In the genomic region with DNA sequence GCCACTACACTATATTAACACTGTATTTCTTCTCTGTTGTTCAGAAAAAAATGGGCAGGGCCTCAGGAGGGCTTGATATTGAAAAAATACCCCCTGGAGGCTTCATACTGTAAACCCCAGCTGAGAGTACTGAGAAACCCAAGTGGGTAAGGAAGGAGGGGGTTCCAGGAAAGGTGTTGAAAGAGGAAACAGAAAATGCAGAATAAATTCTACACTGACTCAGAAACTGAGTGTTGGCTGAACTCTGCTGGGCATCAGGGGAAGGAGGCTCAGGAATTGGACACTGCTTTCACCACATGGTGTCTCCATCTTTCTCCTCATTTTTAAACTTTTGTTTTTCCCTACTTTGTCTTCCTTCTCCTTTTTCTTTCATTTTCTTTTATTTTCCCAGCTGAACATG, we compare ENCODE assay signal across 14 cellular contexts.
A peak's percentile ranks its signal among the peaks of the same experiment; 100 is the strongest.
DNase-seq lines count a peak whose midpoint lies in the region; ATAC-seq, FAIRE-seq and TF ChIP-seq lines count a peak whose summit lies in the region.
"Had no signal": no experiment of that assay in that cellular context is flagged by ENCODE, and none has a peak within 500 bp of the region (broad histone marks: within the 10 kb centered on the region; RNA-seq: fewer than 3 reads in every experiment).

No MANE protein-coding gene starts in this region.

- no peak overlapping the region for H3K23ac ChIP-seq in mesenchymal stem cell (ENCODE audit: low read length in 2 of 2)

- TF ChIP-seq POLR2A in GM12878 (IDR thresholded peaks at IDR 0.05; ENCODE audit: low read depth, low read length): no peak

- H3K4me3 ChIP-seq in GM06990 (replicated peaks; ENCODE audit: low read depth, low read length) (no peak overlapping the region), MM.1S (ENCODE audit: low read length) (no peak overlapping the region), GM12878 (no peak overlapping the region), mesenchymal stem cell (ENCODE audit: insufficient read depth in 1 of 2, low read depth in 1 of 2, low read length in 2 of 2) (no peak overlapping the region)
- H3K4me3 ChIP-seq: gastrocnemius medialis, lung, transverse colon had no signal

- H3K4me2 ChIP-seq in MM.1S (ENCODE audit: low read depth, low read length): no peak overlapping the region
- no peak overlapping the region for H3K4me2 ChIP-seq in GM12878 (ENCODE audit: control insufficient read depth, insufficient read depth)
- H3K4me2 ChIP-seq in mesenchymal stem cell (ENCODE audit: low read length, poor library complexity, severe bottlenecking): no peak overlapping the region

- intact Hi-C loops in GM12878 (cut with micrococcal nuclease; ENCODE audit: unreplicated experiment): no loop called here

- H2AFZ ChIP-seq in MM.1S (ENCODE audit: low read length) (no peak overlapping the region), GM12878 (ENCODE audit: control insufficient read depth, low read depth, low read length) (no peak overlapping the region), mesenchymal stem cell (ENCODE audit: low read depth, low read length) (no peak overlapping the region)

- SMC1A ChIA-PET in GM12878 (lab: Charles Lee; ENCODE audit: uncharacterized antibody, unreplicated experiment): interaction anchor here (1.4 kb wide), 2 partner anchors 14 to 40 kb away, joined by 3 to 4 read pairs; no protein-coding TSS in a partner anchor

- H3K36me3 ChIP-seq in GM06990 (ENCODE audit: control insufficient read depth, insufficient read depth, low read length): no peaks in the 10 kb centered on the region
- H3K36me3 ChIP-seq in MM.1S (replicated peaks; ENCODE audit: insufficient read depth, low read length): no peaks in the 10 kb centered on the region
- no peaks in the 10 kb centered on the region for H3K36me3 ChIP-seq in GM12878 (ENCODE audit: control insufficient read depth in 2 of 2, insufficient read depth in 2 of 2, low read length in 1 of 2)
- peaks cover 0 to 3% of the 10 kb centered on the region in 2 experiments for H3K36me3 ChIP-seq in mesenchymal stem cell (ENCODE audit: control insufficient read depth in 1 of 2, insufficient read depth in 2 of 2, low read depth in 1 of 2, low read length in 2 of 2)
- H3K36me3 ChIP-seq: gastrocnemius medialis, transverse colon had no signal

- H3K18ac ChIP-seq in mesenchymal stem cell (ENCODE audit: low read depth in 1 of 2, low read length in 2 of 2): no peak overlapping the region

- ATAC-seq in GM12878: peak; percentile 27; the same call in 2 of the 3 replicates
- ATAC-seq: gastrocnemius medialis, T-cell had no signal

- no peak overlapping the region for H3K4ac ChIP-seq in mesenchymal stem cell (ENCODE audit: low read depth in 1 of 2, low read length in 2 of 2)

- POLR2A ChIA-PET in GM12878 (lab: Charles Lee): no interaction called here

- H3K9ac ChIP-seq in MM.1S (ENCODE audit: low read length) (no peak overlapping the region), GM12878 (ENCODE audit: control insufficient read depth, insufficient read depth, low read length) (no peak overlapping the region), mesenchymal stem cell (ENCODE audit: low read length) (peak overlapping the region; percentile 6)

- DNase-seq in GM06990 (ENCODE audit: extremely low read depth, insufficient read length) (no peak), MM.1S (no peak), GM12878 (ENCODE audit: low read depth, low spot score) (no peak), mesenchymal stem cell (no peak), SIG-M5 (lab: John Stamatoyannopoulos, UW) (no peak), Ammon's horn (ENCODE audit: low spot score) (no peak), NCI-H69 (lab: John Stamatoyannopoulos, UW) (no peak)
- DNase-seq: DMS79 treated with DMSO at 0.1 percent for 48 hours, gastrocnemius medialis, GOT3, NCI-H524 treated with DMSO at 0.1 percent for 48 hours, T-cell, transverse colon had no signal

- RAD21 ChIA-PET in GM12878 (lab: Charles Lee; ENCODE audit: unreplicated experiment): no interaction called here

- peak; percentile 1 for TF ChIP-seq CTCF in GM06990 (IDR thresholded peaks at IDR 0.05; ENCODE audit: insufficient read depth, low read length, poor library complexity, severe bottlenecking)
- peak; percentile 13; the same call in 1 of the 2 replicates for TF ChIP-seq CTCF in MM.1S (IDR thresholded peaks at IDR 0.05; ENCODE audit: low read length)
- TF ChIP-seq CTCF in GM12878 (IDR thresholded peaks at IDR 0.05 in 2 of 3, conservative IDR thresholded peaks at IDR 0.05 in 1 of 3; ENCODE audit: control insufficient read depth in 2 of 3, extremely low read depth in 1 of 3, insufficient read depth in 1 of 3, low read depth in 3 of 3, low read length in 3 of 3): peak in 2 of 3 experiments; percentile 14 to 28; a peak in 3 of 6 replicates

- in situ Hi-C loops in GM12878 (cut with MboI): no loop called here

- H4K20me1 ChIP-seq in MM.1S (ENCODE audit: insufficient read depth, low read length) (no peaks in the 10 kb centered on the region), GM12878 (ENCODE audit: control insufficient read depth, insufficient read depth) (no peaks in the 10 kb centered on the region)

- H3K79me1 ChIP-seq in mesenchymal stem cell (replicated peaks; ENCODE audit: low read length, poor library complexity, severe bottlenecking): peaks cover 3% of the 10 kb centered on the region

- no peak for TF ChIP-seq EP300 in GM12878 (IDR thresholded peaks at IDR 0.05; ENCODE audit: borderline replicate concordance in 1 of 2, control insufficient read depth in 1 of 2, low read depth in 2 of 2, low read length in 2 of 2)

- peak overlapping the region; percentile 92 for H2AK5ac ChIP-seq in mesenchymal stem cell (ENCODE audit: low read length, severe bottlenecking)

- H2BK15ac ChIP-seq in mesenchymal stem cell (ENCODE audit: low read depth, poor library complexity, severe bottlenecking): no peak overlapping the region

- CTCF ChIA-PET in GM12878 (lab: Yijun Ruan, JAX): interaction anchor here (1.3 kb wide), 1 partner anchor 33 kb away, joined by 4 read pairs; no protein-coding TSS in a partner anchor

- H3K27ac ChIP-seq in MM.1S (ENCODE audit: low read length): no peak overlapping the region
- no peak overlapping the region for H3K27ac ChIP-seq in GM12878 (ENCODE audit: control insufficient read depth, insufficient read depth)
- peak overlapping the region; percentile 69 for H3K27ac ChIP-seq in mesenchymal stem cell (ENCODE audit: low read length, poor library complexity, severe bottlenecking)
- H3K27ac ChIP-seq: gastrocnemius medialis, transverse colon had no signal

- H2BK5ac ChIP-seq in mesenchymal stem cell (ENCODE audit: low read depth, low read length, poor library complexity, severe bottlenecking): no peak overlapping the region

- H2BK12ac ChIP-seq in mesenchymal stem cell (ENCODE audit: low read length in 2 of 2): no peak overlapping the region

- H2BK120ac ChIP-seq in mesenchymal stem cell (ENCODE audit: low read depth, low read length): no peak overlapping the region

- H3K4me1 ChIP-seq in MM.1S (ENCODE audit: low read length) (no peaks in the 10 kb centered on the region), GM12878 (ENCODE audit: control insufficient read depth, insufficient read depth, low read length) (no peaks in the 10 kb centered on the region), mesenchymal stem cell (ENCODE audit: control insufficient read depth, insufficient read depth, low read depth, low read length) (peaks cover 6% of the 10 kb centered on the region)
- H3K4me1 ChIP-seq: transverse colon had no signal

- H3K9me3 ChIP-seq in MM.1S (replicated peaks; ENCODE audit: insufficient read depth, low read length): no peaks in the 10 kb centered on the region
- H3K9me3 ChIP-seq in GM12878 (replicated peaks; ENCODE audit: control insufficient read depth, insufficient read depth, low read length): no peaks in the 10 kb centered on the region
- no peaks in the 10 kb centered on the region for H3K9me3 ChIP-seq in mesenchymal stem cell (ENCODE audit: control insufficient read depth, low read length)
- H3K9me3 ChIP-seq: gastrocnemius medialis, transverse colon had no signal

- H3K79me2 ChIP-seq in MM.1S (ENCODE audit: low read length): no peaks in the 10 kb centered on the region
- H3K79me2 ChIP-seq in GM12878 (ENCODE audit: control insufficient read depth, insufficient read depth, low read length): no peaks in the 10 kb centered on the region

- H3K27me3 ChIP-seq in GM06990 (replicated peaks; ENCODE audit: control insufficient read depth, insufficient read depth, low read length) (no peaks in the 10 kb centered on the region), MM.1S (replicated peaks; ENCODE audit: insufficient read depth, low read length) (no peaks in the 10 kb centered on the region), GM12878 (replicated peaks in 1 of 2; ENCODE audit: control insufficient read depth in 2 of 2, insufficient read depth in 2 of 2, low read length in 1 of 2) (no peaks in the 10 kb centered on the region), mesenchymal stem cell (ENCODE audit: control insufficient read depth in 1 of 2, insufficient read depth in 1 of 2, low read length in 2 of 2) (no peaks in the 10 kb centered on the region)
- H3K27me3 ChIP-seq: gastrocnemius medialis, transverse colon had no signal

- no peak overlapping the region for H3K14ac ChIP-seq in mesenchymal stem cell (ENCODE audit: low read length in 2 of 2)

- H4K8ac ChIP-seq in mesenchymal stem cell (ENCODE audit: low read length): no peak overlapping the region

- no peak for FAIRE-seq in GM12878 (lab: Jason Lieb, UNC)

- no peaks in the 10 kb centered on the region for H3K9me2 ChIP-seq in MM.1S (replicated peaks; ENCODE audit: insufficient read depth, low read length)

- H3F3A ChIP-seq in MM.1S (ENCODE audit: insufficient read depth, low read length): no peaks in the 10 kb centered on the region

- BruUV-seq in GM12878 (replicated peaks; lab: Mats Ljungman, UMichigan): no TSS peak

- H4K91ac ChIP-seq in mesenchymal stem cell (ENCODE audit: low read length): no peak overlapping the region

- TF ChIP-seq RAD21 in GM12878 (IDR thresholded peaks at IDR 0.05; ENCODE audit: insufficient read depth, low read depth, low read length): 0 out of 2 replicates have a peak, but pooled peaks have one; percentile 14

TF ChIP-seq in GM12878, 131 proteins besides CTCF, POLR2A, EP300 and RAD21:
- TF ChIP-seq SMC3 (IDR thresholded peaks at IDR 0.05; ENCODE audit: borderline replicate concordance, low read length) (peak; percentile 14; the same call in 1 of the 2 replicates), IKZF1 (conservative IDR thresholded peaks at IDR 0.05) (no peak)
